In genomic region chr18:77013777-77014525, GRCh38 we compare ENCODE assay signal across 14 cellular contexts.
A peak's percentile ranks its signal among the peaks of the same experiment; 100 is the strongest.
DNase-seq lines count a peak whose midpoint lies in the region; ATAC-seq, FAIRE-seq and TF ChIP-seq lines count a peak whose summit lies in the region.
"Had no signal": no experiment of that assay in that cellular context is flagged by ENCODE, and none has a peak within 500 bp of the region (broad histone marks: within the 10 kb centered on the region; RNA-seq: fewer than 3 reads in every experiment).

No MANE protein-coding gene starts in this region.

- DNase-seq in D721Med (ENCODE audit: insufficient read length, low spot score): no peak
- peak in 3 of 10 donors; percentile 43 to 65 (median 48) for DNase-seq in dorsolateral prefrontal cortex
- peak; percentile 27 for DNase-seq in left kidney (ENCODE audit: low read depth, low spot score)
- DNase-seq in gastrocnemius medialis: peak; percentile 92 to 94
- DNase-seq in GDM1 (lab: John Stamatoyannopoulos, UW): no peak
- no peak for DNase-seq in NCI-H82 (lab: John Stamatoyannopoulos, UW)
- DNase-seq: activated CD8-positive, alpha-beta memory T cell treated with anti-CD3 and anti-CD28 coated beads for 24 hours; CD4-positive, alpha-beta memory T cell; small intestine; stimulated activated CD8-positive, alpha-beta memory T cell treated with anti-CD3 and anti-CD28 coated beads, Interleukin-4, amount 100 ng/mL, for 48 hours; T-cell had no signal

- ATAC-seq in gastrocnemius medialis: peak; percentile 97 to 98
- no peak for ATAC-seq in HG02885 (IDR thresholded peaks at IDR 0.05; ENCODE audit: poor library complexity, unreplicated experiment)
- ATAC-seq in activated CD4-positive, CD25-positive, alpha-beta regulatory T cell treated with anti-CD3 and anti-CD28 coated beads, Interleukin-2, amount 50 U/mL, for 24 hours: no peak
- ATAC-seq: esophagus mucosa, T-cell had no signal

- H3K4me3 ChIP-seq in dorsolateral prefrontal cortex (peak overlapping the region; percentile 4 to 84 (median 61)), gastrocnemius medialis (peak overlapping the region; percentile 12 to 38 (median 30))

- TF ChIP-seq POLR2A in gastrocnemius medialis (IDR thresholded peaks at IDR 0.05): peak in 1 of 2 donors; percentile 51

- H3K36me3 ChIP-seq in gastrocnemius medialis: no peaks in the 10 kb centered on the region

- H3K27me3 ChIP-seq in dorsolateral prefrontal cortex (no peaks in the 10 kb centered on the region), gastrocnemius medialis (no peaks in the 10 kb centered on the region)

- TF ChIP-seq CTCF in D721Med (IDR thresholded peaks at IDR 0.05; ENCODE audit: insufficient read depth, missing control alignments) (no peak), dorsolateral prefrontal cortex (IDR thresholded peaks at IDR 0.05 in 54 of 56, conservative IDR thresholded peaks at IDR 0.05 in 2 of 56; ENCODE audit: low read depth in 1 of 56, partially characterized antibody in 56 of 56) (peak in 2 of 56 donors; percentile 8 to 19), gastrocnemius medialis (IDR thresholded peaks at IDR 0.05 in 4 of 5, conservative IDR thresholded peaks at IDR 0.05 in 1 of 5) (peak in 1 of 5 experiments; percentile 14)

- H3K4me1 ChIP-seq in gastrocnemius medialis: peaks cover 32 to 33% of the 10 kb centered on the region in 2 donors

- H3K9me3 ChIP-seq in gastrocnemius medialis: no peaks in the 10 kb centered on the region

- intact Hi-C loops in dorsolateral prefrontal cortex (cut with DNase I) (loop anchor here in 1 of 2 donors (1.0 kb wide), 1 partner anchor 12 kb away; no protein-coding TSS in a partner anchor), gastrocnemius medialis (cut with DNase I; ENCODE audit: low total_unique reads) (loop anchor here (2.0 to 5.0 kb wide), 2 partner anchors 39 to 562 kb away; no protein-coding TSS in a partner anchor)

- H3K27ac ChIP-seq in dorsolateral prefrontal cortex (peak overlapping the region in 57 of 59 donors; percentile 2 to 99 (median 90)), gastrocnemius medialis (peak overlapping the region; percentile 84 to 95 (median 90))

- in situ Hi-C loops in gastrocnemius medialis (cut with MboI; ENCODE audit: low sequenced_read_pairs in 4 of 4): loop anchor here in 1 of 4 donors (5.0 kb wide), 1 partner anchor 38 kb away; no protein-coding TSS in a partner anchor

- peak; percentile 29 for FAIRE-seq in D721Med (lab: Jason Lieb, UNC)
- FAIRE-seq: small intestine had no signal

Comparison
In these comparisons a context has a peak if more than half of its experiments do, and no peak if none do; other contexts are left out.
1. DNase-seq: peak in left kidney (single experiment) and gastrocnemius medialis (2 of 2); none in D721Med (single experiment), GDM1 (single experiment) and NCI-H82 (single experiment).
2. ATAC-seq: peak in gastrocnemius medialis (2 of 2); none in HG02885 (single experiment) and activated CD4-positive, CD25-positive, alpha-beta regulatory T cell treated with anti-CD3 and anti-CD28 coated beads, Interleukin-2, amount 50 U/mL, for 24 hours (0 of 2).